26 cellular contexts compared by ENCODE assay signal in the genomic region with DNA sequence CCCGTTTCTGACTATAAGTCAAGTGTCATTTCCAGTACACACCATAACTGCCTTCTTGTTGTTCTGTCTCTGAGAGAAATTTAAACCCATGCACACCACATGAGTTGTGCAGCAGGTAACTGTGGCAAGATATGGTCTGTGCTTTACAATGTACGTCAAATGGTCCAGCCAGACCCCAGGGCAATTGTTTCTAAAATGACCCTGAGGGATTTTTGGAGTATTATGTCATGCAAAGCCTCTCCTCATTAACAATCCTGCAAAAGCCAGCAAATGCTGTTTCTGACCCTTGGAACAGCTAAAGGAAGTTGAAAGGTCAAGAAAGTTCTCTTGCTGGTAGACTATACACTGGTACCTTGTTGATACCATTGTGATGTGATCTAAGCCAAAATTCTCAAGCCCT. TPM values are rescaled to one million over a fixed set of nuclear protein-coding genes. Genes with fewer than 3 reads are reported as not detected.
DNase-seq lines count a peak whose midpoint lies in the region; ATAC-seq, FAIRE-seq and TF ChIP-seq lines count a peak whose summit lies in the region.
"Had no signal": no experiment of that assay in that cellular context is flagged by ENCODE, and none has a peak within 500 bp of the region (broad histone marks: within the 10 kb centered on the region; RNA-seq: fewer than 3 reads in every experiment).

No MANE protein-coding gene starts in this region.

- ATAC-seq in psoas muscle, result no peak
- ATAC-seq: GM12878 had no signal

- H3K9me3 ChIP-seq in psoas muscle (peaks cover 5% of the 10 kb centered on the region), testis (no peaks in the 10 kb centered on the region)
- H3K9me3 ChIP-seq: BE2C had no signal

- no peak for TF ChIP-seq POLR2A in GM12892 (IDR thresholded peaks at IDR 0.05; ENCODE audit: low read depth, low read length)
- no peak for TF ChIP-seq POLR2A in testis (IDR thresholded peaks at IDR 0.05)

- H3K27me3 ChIP-seq in psoas muscle (ENCODE audit: insufficient read depth in 3 of 3, low read length in 2 of 3) (peaks cover 0 to 4% (median 0%) of the 10 kb centered on the region in 3 donors), testis (no peaks in the 10 kb centered on the region)
- H3K27me3 ChIP-seq: BE2C, BLaER1 had no signal

- no peaks in the 10 kb centered on the region for H3K4me1 ChIP-seq in psoas muscle
- no peaks in the 10 kb centered on the region for H3K4me1 ChIP-seq in testis
- H3K4me1 ChIP-seq: BE2C had no signal

- intact Hi-C loops in psoas muscle (cut with DNase I), result no loop called here
- intact Hi-C loops in testis (cut with DNase I; ENCODE audit: low total_unique reads), result no loop called here

- TF ChIP-seq CTCF in psoas muscle (IDR thresholded peaks at IDR 0.05), result no peak
- TF ChIP-seq CTCF in testis (IDR thresholded peaks at IDR 0.05), result no peak

- peak; percentile 38 for FAIRE-seq in GM12892 (lab: Jason Lieb, UNC)
- FAIRE-seq in HTR-8/SVneo (lab: Jason Lieb, UNC), result peak; percentile 20
- FAIRE-seq: A204.1, GM12878, GM19239 had no signal

- DNase-seq in GM12892 (ENCODE audit: insufficient read length) (no peak), HTR-8/SVneo (ENCODE audit: insufficient read length, low spot score) (no peak), islet precursor cell (peak; percentile 75), psoas muscle (no peak), testis (no peak)
- no peak for DNase-seq in stimulated activated naive CD4-positive, alpha-beta T cell (lab: John Stamatoyannopoulos, UW)
- DNase-seq: 8988T; ACHN; BE2C; C1 segment of cervical spinal cord; CD4-positive, alpha-beta memory T cell; CD4-positive, CD25-positive, alpha-beta regulatory T cell; CD8-positive, alpha-beta memory T cell; COR-L47; DMS 273 treated with DMSO at 0.1 percent for 48 hours; DMS153; DMS53; DMS79; DND-41; EL; GDM1 had no signal

- H3K27ac ChIP-seq in psoas muscle (no peak overlapping the region), testis (no peak overlapping the region)
- H3K27ac ChIP-seq: BLaER1 had no signal

- H3K36me3 ChIP-seq in psoas muscle (ENCODE audit: insufficient read depth in 1 of 2, low read depth in 1 of 2) (no peaks in the 10 kb centered on the region), testis (ENCODE audit: low read depth, missing control alignments) (no peaks in the 10 kb centered on the region)
- H3K36me3 ChIP-seq: BE2C, BLaER1 had no signal

- H3K4me3 ChIP-seq in psoas muscle (no peak overlapping the region), testis (no peak overlapping the region)
- H3K4me3 ChIP-seq: BLaER1, GM12878 had no signal

- 81 to 86% (median 83%) methylated on average over 2 of the region's 2 CpGs for WGBS in psoas muscle, 3 donors
- WGBS in testis, 2 donors, result 88 to 91% methylated on average over 2 of the region's 2 CpGs

RNA-seq across cellular contexts. Expression of a gene that starts 47.7 kb away (rescaled TPM):
- polyA plus RNA-seq in GM12892 (2012; ENCODE audit: missing spikeins), result 108 TPM
- total RNA-seq in psoas muscle (10 to 100 TPM in 1 of 4 donors, 1 to 10 TPM in 3; 6.2 to 10.0 (median 8.0) TPM), testis (10 to 100 TPM in 1 of 2 donors, 1 to 10 TPM in 1; 8.5 to 11.1 TPM)
- polyA plus RNA-seq in psoas muscle (1 to 10 TPM; 3.4 to 3.9 (median 3.4) TPM), testis (ENCODE audit: insufficient read depth, low read depth, low replicate concordance) (16.9 TPM)
- total RNA-seq: G401 had no signal
